In genomic region chr1:11536573-11537379, GRCh38 we compare ENCODE assay signal across 18 cellular contexts. TPM values are rescaled to one million over a fixed set of nuclear protein-coding genes. Genes with fewer than 3 reads are reported as not detected.
DNase-seq lines count a peak whose midpoint lies in the region; ATAC-seq and TF ChIP-seq lines count a peak whose summit lies in the region.
"Had no signal": no experiment of that assay in that cellular context is flagged by ENCODE, and none has a peak within 500 bp of the region (broad histone marks: within the 10 kb centered on the region; RNA-seq: fewer than 3 reads in every experiment).

No MANE protein-coding gene starts in this region.

- no CpG with 5 or more reads among the region's 26 CpGs for WGBS in neuronal stem cell (ENCODE audit: extremely low coverage in 2 of 2, insufficient read length in 2 of 2, insufficient replicate concordance in 1 of 2), 2 donors
- WGBS in spleen, 5 donors = 76 to 85% (median 84%) methylated on average over 10 to 26 of the region's 26 CpGs

- no peaks in the 10 kb centered on the region for H3K27me3 ChIP-seq in RWPE2 (ENCODE audit: insufficient read depth, poor library complexity, severe bottlenecking)
- peaks cover 0 to 12% (median 0%) of the 10 kb centered on the region in 3 experiments for H3K27me3 ChIP-seq in neuronal stem cell (ENCODE audit: control insufficient read depth in 3 of 3, insufficient read depth in 3 of 3, low read depth in 1 of 3, low read length in 3 of 3)
- H3K27me3 ChIP-seq in spleen (replicated peaks in 1 of 7) = peaks cover 0 to 47% (median 0%) of the 10 kb centered on the region in 7 donors

- H3K14ac ChIP-seq in neuronal stem cell (ENCODE audit: low read length) = no peak overlapping the region

- no peak overlapping the region for H2AFZ ChIP-seq in neuronal stem cell (ENCODE audit: low read length)

- peak overlapping the region; percentile 74 for H4K8ac ChIP-seq in neuronal stem cell (ENCODE audit: low read depth, low read length)

- TF ChIP-seq CTCF in RWPE2 (IDR thresholded peaks at IDR 0.05; ENCODE audit: poor library complexity, severe bottlenecking) = no peak
- no peak for TF ChIP-seq CTCF in spleen (IDR thresholded peaks at IDR 0.05 in 8 of 11, conservative IDR thresholded peaks at IDR 0.05 in 3 of 11)

- no peak for TF ChIP-seq POLR2A in spleen (IDR thresholded peaks at IDR 0.05)

- H4K91ac ChIP-seq in neuronal stem cell (ENCODE audit: low read depth, low read length, poor library complexity) = no peak overlapping the region

- H2AK5ac ChIP-seq in neuronal stem cell (ENCODE audit: low read depth, low read length) = peak overlapping the region; percentile 41

- H3K27ac ChIP-seq in RWPE2 (ENCODE audit: poor library complexity, severe bottlenecking) = no peak overlapping the region
- H3K27ac ChIP-seq in neuronal stem cell (replicated peaks; ENCODE audit: low read length) = no peak overlapping the region
- no peak overlapping the region for H3K27ac ChIP-seq in spleen
- H3K27ac ChIP-seq: A549 had no signal

- H2BK15ac ChIP-seq in neuronal stem cell (ENCODE audit: low read length) = peak overlapping the region; percentile 88

- ATAC-seq in RWPE2 (ENCODE audit: low read depth) = no peak
- ATAC-seq in HG02571 (IDR thresholded peaks at IDR 0.05; ENCODE audit: unreplicated experiment) = no peak

- no peak overlapping the region for H3K4ac ChIP-seq in neuronal stem cell (ENCODE audit: low read length)

- peak overlapping the region; percentile 54 for H3K18ac ChIP-seq in neuronal stem cell (ENCODE audit: low read length)

- H3K36me3 ChIP-seq in RWPE2 (ENCODE audit: low read depth) (no peaks in the 10 kb centered on the region), neuronal stem cell (replicated peaks in 1 of 2; ENCODE audit: control insufficient read depth in 2 of 2, insufficient read depth in 2 of 2, low read length in 2 of 2) (no peaks in the 10 kb centered on the region), spleen (no peaks in the 10 kb centered on the region)

- peak overlapping the region; percentile 37 for H3K9ac ChIP-seq in neuronal stem cell (ENCODE audit: low read depth, low read length, poor library complexity)

- DNase-seq in RWPE2 (ENCODE audit: low spot score) = peak; percentile 42
- DNase-seq in neuronal stem cell (ENCODE audit: low spot score) = no peak
- DNase-seq in spleen = peak; percentile 58
- DNase-seq in AG08395 (ENCODE audit: low spot score) = no peak
- DNase-seq in NCI-H2107 treated with DMSO at 0.1 percent for 48 hours (lab: John Stamatoyannopoulos, UW; ENCODE audit: unreplicated experiment) = no peak
- DNase-seq: 8988T; ACHN; C1 segment of cervical spinal cord; Calu3; CD4-positive, alpha-beta memory T cell; COR-L47; DMS79 treated with DMSO at 0.1 percent for 48 hours; GF-D8; GOT3; HCEC 1CT had no signal

- H3K9me3 ChIP-seq in RWPE2 (ENCODE audit: severe bottlenecking) (no peaks in the 10 kb centered on the region), neuronal stem cell (replicated peaks in 1 of 2; ENCODE audit: control insufficient read depth in 2 of 2, insufficient read depth in 1 of 2, low read depth in 1 of 2, low read length in 2 of 2) (no peaks in the 10 kb centered on the region), spleen (no peaks in the 10 kb centered on the region)
- H3K9me3 ChIP-seq: A549 had no signal

- H3K4me1 ChIP-seq in RWPE2 (ENCODE audit: insufficient read depth, poor library complexity, severe bottlenecking) = no peaks in the 10 kb centered on the region
- H3K4me1 ChIP-seq in neuronal stem cell (ENCODE audit: control insufficient read depth in 2 of 2, insufficient read depth in 1 of 2, low read depth in 1 of 2, low read length in 2 of 2) = peaks cover 0 to 3% of the 10 kb centered on the region in 2 donors
- no peaks in the 10 kb centered on the region for H3K4me1 ChIP-seq in spleen
- H3K4me1 ChIP-seq: A549 had no signal

- no peak overlapping the region for H2BK120ac ChIP-seq in neuronal stem cell (ENCODE audit: low read depth, low read length)

- no peak overlapping the region for H2BK5ac ChIP-seq in neuronal stem cell (ENCODE audit: low read length)

- H3K23ac ChIP-seq in neuronal stem cell (ENCODE audit: low read depth, low read length, poor library complexity) = peak overlapping the region; percentile 81

- no peak overlapping the region for H2BK12ac ChIP-seq in neuronal stem cell (ENCODE audit: low read length)

- intact Hi-C loops in spleen (cut with DNase I; ENCODE audit: low total_unique reads) = no loop called here

- H3K4me2 ChIP-seq in neuronal stem cell (ENCODE audit: insufficient read depth, low read length, poor library complexity, severe bottlenecking) = no peak overlapping the region
- H3K4me2 ChIP-seq: A549 had no signal

- H3K4me3 ChIP-seq in RWPE2 (ENCODE audit: severe bottlenecking) = no peak overlapping the region
- H3K4me3 ChIP-seq in neuronal stem cell (ENCODE audit: low read length in 2 of 2) = no peak overlapping the region
- no peak overlapping the region for H3K4me3 ChIP-seq in spleen
- H3K4me3 ChIP-seq: A549 had no signal

- no peaks in the 10 kb centered on the region for H3K79me1 ChIP-seq in neuronal stem cell (ENCODE audit: low read depth, low read length)

RNA-seq across cellular contexts. Expression of gene DISP3, which starts 57.8 kb away (rescaled TPM):
- polyA plus RNA-seq in neuronal stem cell (2013, experiment 1 of 2) = 1.1 TPM
- polyA plus RNA-seq in neuronal stem cell (2013, experiment 2 of 2) = 1.3 TPM
- total RNA-seq in spleen = under 1 TPM; 0.32 to 0.69 (median 0.52) TPM
- under 1 TPM; 0.06 to 0.35 (median 0.26) TPM for polyA plus RNA-seq in spleen
- total RNA-seq: G401 had no signal

Comparison
In these comparisons a context has a peak if more than half of its experiments do, and no peak if none do; other contexts are left out.
1. DNase-seq: peak in RWPE2 (single experiment) and spleen (single experiment); none in neuronal stem cell (single experiment), AG08395 (single experiment) and NCI-H2107 treated with DMSO at 0.1 percent for 48 hours (single experiment).